8 cellular contexts compared by ENCODE assay signal in the genomic region with DNA sequence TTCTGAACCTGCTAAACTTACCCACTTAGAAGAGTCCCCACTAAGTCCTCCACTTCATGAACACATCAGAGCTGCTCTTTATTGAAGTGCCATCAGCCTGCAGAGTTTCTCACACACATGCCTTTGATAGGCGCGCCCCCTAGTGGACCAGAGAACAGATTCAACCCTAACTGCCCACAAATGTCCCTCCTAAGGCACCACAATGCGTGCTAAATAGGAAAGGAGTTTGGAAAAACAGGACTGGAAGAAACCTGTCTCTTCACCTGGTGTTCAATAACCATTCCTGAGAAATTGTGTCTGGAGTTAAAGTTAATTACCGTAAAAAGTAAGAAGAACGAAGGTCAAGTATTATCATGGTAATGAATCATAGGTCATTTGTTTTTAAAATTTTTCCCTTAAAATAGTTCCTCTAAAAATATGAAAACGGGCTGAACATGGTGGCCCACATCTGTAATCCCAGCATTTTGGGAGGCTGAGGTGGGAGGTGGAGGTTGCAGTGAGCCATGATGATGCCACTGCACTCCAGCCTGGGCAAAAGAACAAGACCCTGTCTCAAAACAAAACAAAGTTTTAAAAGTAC.
A peak's percentile ranks its signal among the peaks of the same experiment; 100 is the strongest.
DNase-seq lines count a peak whose midpoint lies in the region; ATAC-seq, FAIRE-seq and TF ChIP-seq lines count a peak whose summit lies in the region.

No MANE protein-coding gene starts in this region.

- peak; percentile 35 for DNase-seq in GM12891 (ENCODE audit: insufficient read length, low spot score)
- DNase-seq in KG1 (lab: John Stamatoyannopoulos, UW), result peak; percentile 46
- DNase-seq in RPMI7951 (ENCODE audit: low read depth), result peak; percentile 70
- DNase-seq in foreskin fibroblast, result peak; percentile 52 to 86
- peak in 53 of 56 donors; percentile 17 to 93 (median 68) for DNase-seq in nucleus accumbens (lab: John Stamatoyannopoulos, UW)
- DNase-seq in testis, result peak; percentile 89

- no peaks in the 10 kb centered on the region for H3K9me3 ChIP-seq in testis

- H3K4me3 Mint-ChIP-seq in activated T-helper 17 cell treated with anti-CD3 and anti-CD28 coated beads, Interleukin-2, amount 50 U/mL, for 72 hours, result no peak overlapping the region

- TF ChIP-seq CTCF in foreskin fibroblast (IDR thresholded peaks at IDR 0.05; ENCODE audit: low read depth, low read length), result peak; percentile 95
- peak; percentile 47 to 80 (median 75) for TF ChIP-seq CTCF in testis (IDR thresholded peaks at IDR 0.05)

- TF ChIP-seq POLR2A in GM12891 (IDR thresholded peaks at IDR 0.05; ENCODE audit: low read depth, low read length) (no peak), testis (IDR thresholded peaks at IDR 0.05) (no peak)

- no peak overlapping the region for H3K27ac Mint-ChIP-seq in activated T-helper 17 cell treated with anti-CD3 and anti-CD28 coated beads, Interleukin-2, amount 50 U/mL, for 72 hours

- H3K27ac ChIP-seq in testis, result no peak overlapping the region

- FAIRE-seq in GM12891 (lab: Jason Lieb, UNC), result peak; percentile 76

- H3K4me3 ChIP-seq in foreskin fibroblast (ENCODE audit: low read depth in 1 of 2, low read length in 2 of 2) (no peak overlapping the region), testis (no peak overlapping the region)

- H3K27me3 Mint-ChIP-seq in activated T-helper 17 cell treated with anti-CD3 and anti-CD28 coated beads, Interleukin-2, amount 50 U/mL, for 72 hours, result no peaks in the 10 kb centered on the region

- H3K36me3 Mint-ChIP-seq in activated T-helper 17 cell treated with anti-CD3 and anti-CD28 coated beads, Interleukin-2, amount 50 U/mL, for 72 hours (ENCODE audit: low read depth), result peaks cover 68% of the 10 kb centered on the region

- ATAC-seq in activated T-helper 17 cell treated with anti-CD3 and anti-CD28 coated beads, Interleukin-2, amount 50 U/mL, for 72 hours (replicated peaks), result peak; percentile 64
- ATAC-seq in HG03135 (IDR thresholded peaks at IDR 0.05; ENCODE audit: unreplicated experiment), result no peak

- peaks cover 6% of the 10 kb centered on the region for H3K4me1 Mint-ChIP-seq in activated T-helper 17 cell treated with anti-CD3 and anti-CD28 coated beads, Interleukin-2, amount 50 U/mL, for 72 hours

- H3K4me1 ChIP-seq in testis, result peaks cover 12% of the 10 kb centered on the region

- H3K27me3 ChIP-seq in testis, result no peaks in the 10 kb centered on the region

- intact Hi-C loops in testis (cut with DNase I; ENCODE audit: low total_unique reads), result no loop called here

- no peaks in the 10 kb centered on the region for H3K36me3 ChIP-seq in testis (ENCODE audit: low read depth, missing control alignments)

- WGBS in testis, 2 donors, result 42 to 43% methylated on average over 6 of the region's 6 CpGs

- no peaks in the 10 kb centered on the region for H3K9me3 Mint-ChIP-seq in activated T-helper 17 cell treated with anti-CD3 and anti-CD28 coated beads, Interleukin-2, amount 50 U/mL, for 72 hours

TF ChIP-seq in GM12891, 5 proteins besides CTCF, POLR2A, EP300 and RAD21:
- TF ChIP-seq POLR2AphosphoS5 (IDR thresholded peaks at IDR 0.05; ENCODE audit: low read depth, low read length), result no peak
- no peak for TF ChIP-seq POU2F2 (IDR thresholded peaks at IDR 0.05; ENCODE audit: low read depth, low read length)

Comparison
In these comparisons a context has a peak if more than half of its experiments do, and no peak if none do; other contexts are left out.
1. DNase-seq: peak in every context shown above with its lines; median percentile 89 in testis; 70 in RPMI7951; 69 in foreskin fibroblast; 68 in nucleus accumbens; 46 in KG1; 35 in GM12891.